Comparison of ENCODE assay signal across 16 cellular contexts in genomic region chr5:132334812-132335211, GRCh38. TPM values are rescaled to one million over a fixed set of nuclear protein-coding genes. Genes with fewer than 3 reads are reported as not detected.
DNase-seq lines count a peak whose midpoint lies in the region; ATAC-seq and TF ChIP-seq lines count a peak whose summit lies in the region.
"Had no signal": no experiment of that assay in that cellular context is flagged by ENCODE, and none has a peak within 500 bp of the region (broad histone marks: within the 10 kb centered on the region; RNA-seq: fewer than 3 reads in every experiment).

No MANE protein-coding gene starts in this region.

- intact Hi-C loops in Calu3 (cut with micrococcal nuclease; ENCODE audit: unreplicated experiment): no loop called here
- intact Hi-C loops in sigmoid colon (cut with DNase I): no loop called here

- no peak for TF ChIP-seq CTCF in Calu3 (IDR thresholded peaks at IDR 0.05; ENCODE audit: unreplicated experiment)
- TF ChIP-seq CTCF in neural progenitor cell (IDR thresholded peaks at IDR 0.05): no peak
- TF ChIP-seq CTCF in sigmoid colon (IDR thresholded peaks at IDR 0.05): no peak

- no peak overlapping the region for H3K9ac ChIP-seq in neural progenitor cell

- H3K9me3 ChIP-seq in neural progenitor cell (ENCODE audit: low read depth) (no peaks in the 10 kb centered on the region), sigmoid colon (no peaks in the 10 kb centered on the region)

- 74 to 76% methylated on average over 3 of the region's 3 CpGs for WGBS in sigmoid colon, 2 donors

- H3K9me3 Mint-ChIP-seq in Calu3 (ENCODE audit: low read depth, unreplicated experiment): no peaks in the 10 kb centered on the region
- H3K9me3 Mint-ChIP-seq in neural progenitor cell: no peaks in the 10 kb centered on the region
- H3K9me3 Mint-ChIP-seq: activated naive CD4-positive, alpha-beta T cell treated with anti-CD3 and anti-CD28 coated beads, Interleukin-2, amount 10 ng/mL, durations not matched to agents 7 days and 5 days; CD14-positive monocyte; stimulated activated naive CD8-positive, alpha-beta T cell treated with anti-CD3 and anti-CD28 coated beads, Interleukin-15, Interleukin-2, amounts not matched to agents 100 ng/mL and 50 ng/mL, for 24 hours had no signal

- ATAC-seq in GM19467 (IDR thresholded peaks at IDR 0.05; ENCODE audit: unreplicated experiment): no peak

- H3K36me3 Mint-ChIP-seq in Calu3 (ENCODE audit: insufficient read depth, unreplicated experiment): peaks cover 6% of the 10 kb centered on the region
- H3K36me3 Mint-ChIP-seq in neural progenitor cell: no peaks in the 10 kb centered on the region
- H3K36me3 Mint-ChIP-seq: activated naive CD4-positive, alpha-beta T cell treated with anti-CD3 and anti-CD28 coated beads, Interleukin-2, amount 10 ng/mL, durations not matched to agents 7 days and 5 days had no signal

- H3K27me3 Mint-ChIP-seq in Calu3 (ENCODE audit: unreplicated experiment) (no peaks in the 10 kb centered on the region), neural progenitor cell (ENCODE audit: insufficient read depth, low read depth) (no peaks in the 10 kb centered on the region)
- H3K27me3 Mint-ChIP-seq: activated naive CD4-positive, alpha-beta T cell treated with anti-CD3 and anti-CD28 coated beads, Interleukin-2, amount 10 ng/mL, durations not matched to agents 7 days and 5 days; stimulated activated naive CD8-positive, alpha-beta T cell treated with anti-CD3 and anti-CD28 coated beads, Interleukin-15, Interleukin-2, amounts not matched to agents 100 ng/mL and 50 ng/mL, for 24 hours had no signal

- no peaks in the 10 kb centered on the region for H3K27me3 ChIP-seq in neural progenitor cell
- no peaks in the 10 kb centered on the region for H3K27me3 ChIP-seq in sigmoid colon

- TF ChIP-seq EP300 in sigmoid colon (IDR thresholded peaks at IDR 0.05): no peak

- H4K20me1 ChIP-seq in neural progenitor cell (ENCODE audit: low read depth): no peaks in the 10 kb centered on the region

- no peak overlapping the region for H2AFZ ChIP-seq in neural progenitor cell (replicated peaks)

- H3K4me1 Mint-ChIP-seq in Calu3 (ENCODE audit: low read depth, unreplicated experiment) (peaks cover 22% of the 10 kb centered on the region), neural progenitor cell (no peaks in the 10 kb centered on the region)
- H3K4me1 Mint-ChIP-seq: CD14-positive monocyte had no signal

- peak; percentile 22 for DNase-seq in A172 (ENCODE audit: low spot score)
- no peak for DNase-seq in Calu3
- peak; percentile 78 for DNase-seq in SW480 (ENCODE audit: low spot score)
- peak; percentile 25 for DNase-seq in iris pigment epithelial cell (ENCODE audit: low read depth)
- DNase-seq in neural progenitor cell (ENCODE audit: low spot score): no peak
- no peak for DNase-seq in stimulated activated CD4-positive, alpha-beta T cell treated with anti-CD3 and anti-CD28 coated beads, Interleukin-4, amount 100 ng/mL, for 4 hours
- no peak for DNase-seq in sigmoid colon
- DNase-seq: activated CD4-positive, alpha-beta T cell treated with anti-CD3 and anti-CD28 coated beads, Interleukin-2, amount 50 U/mL, for 1 hour; activated naive CD4-positive, alpha-beta T cell treated with anti-CD3 and anti-CD28 coated beads, Interleukin-2, amount 10 ng/mL, durations not matched to agents 7 days and 5 days; NCI-H1105; posterior cingulate gyrus; stimulated activated CD4-positive, alpha-beta T cell treated with anti-CD3 and anti-CD28 coated beads, Interleukin-1b, Interleukin-23, amount 100 ng/mL, for 48 hours; SW 1271 had no signal

- H3K27ac Mint-ChIP-seq in Calu3 (ENCODE audit: unreplicated experiment) (peak overlapping the region; percentile 21), neural progenitor cell (no peak overlapping the region)
- H3K27ac Mint-ChIP-seq: activated naive CD4-positive, alpha-beta T cell treated with anti-CD3 and anti-CD28 coated beads, Interleukin-2, amount 10 ng/mL, durations not matched to agents 7 days and 5 days; stimulated activated naive CD8-positive, alpha-beta T cell treated with anti-CD3 and anti-CD28 coated beads, Interleukin-15, Interleukin-2, amounts not matched to agents 100 ng/mL and 50 ng/mL, for 24 hours had no signal

- no peaks in the 10 kb centered on the region for H3K4me1 ChIP-seq in neural progenitor cell
- no peaks in the 10 kb centered on the region for H3K4me1 ChIP-seq in sigmoid colon

- H3K4me3 ChIP-seq in neural progenitor cell (no peak overlapping the region), sigmoid colon (no peak overlapping the region)

- no peaks in the 10 kb centered on the region for H3K79me2 ChIP-seq in neural progenitor cell (ENCODE audit: low read depth)

- CTCF ChIA-PET in Calu3 (lab: Charles Lee): interaction anchor here (2.3 kb wide), 1 partner anchor 41 kb away, joined by 10 read pairs; the partner anchor contains the start of gene SLC22A4

- no peak for TF ChIP-seq POLR2A in sigmoid colon (IDR thresholded peaks at IDR 0.05)

- H3K27ac ChIP-seq in neural progenitor cell (no peak overlapping the region), sigmoid colon (no peak overlapping the region)

- no peaks in the 10 kb centered on the region for H3F3A ChIP-seq in neural progenitor cell (ENCODE audit: low read depth)

- no TSS peak for BruUV-seq in Calu3 (replicated peaks; lab: Mats Ljungman, UMichigan)

- H3K4me2 ChIP-seq in neural progenitor cell: no peak overlapping the region

- H3K36me3 ChIP-seq in neural progenitor cell (no peaks in the 10 kb centered on the region), sigmoid colon (peaks cover 0 to 40% (median 5%) of the 10 kb centered on the region in 4 donors)

- no peak overlapping the region for H3K4me3 Mint-ChIP-seq in Calu3 (ENCODE audit: low read depth, unreplicated experiment)
- no peak overlapping the region for H3K4me3 Mint-ChIP-seq in neural progenitor cell
- H3K4me3 Mint-ChIP-seq: activated naive CD4-positive, alpha-beta T cell treated with anti-CD3 and anti-CD28 coated beads, Interleukin-2, amount 10 ng/mL, durations not matched to agents 7 days and 5 days; CD14-positive monocyte; stimulated activated naive CD8-positive, alpha-beta T cell treated with anti-CD3 and anti-CD28 coated beads, Interleukin-15, Interleukin-2, amounts not matched to agents 100 ng/mL and 50 ng/mL, for 24 hours had no signal

RNA-seq across cellular contexts. Expression of gene SLC22A5, which starts 34.7 kb away (rescaled TPM):
- total RNA-seq in A172 (2014; rRNA removed; shearing (Covaris generic)): 5.7 and 5.9 TPM in 2 replicates
- total RNA-seq in Calu3 (2022): 24.6 and 25.4 TPM in 2 replicates
- 3.1 and 4.3 TPM in 2 replicates for total RNA-seq in neural progenitor cell (ENCODE audit: low replicate concordance)
- total RNA-seq in sigmoid colon: 1 to 10 TPM; 3.6 to 9.9 (median 6.3) TPM
- polyA plus RNA-seq in sigmoid colon: 10 to 100 TPM in 1 of 3 donors, 1 to 10 TPM in 2; 6.0 to 11.9 (median 9.0) TPM

RNA-seq across cellular contexts. Expression of gene SLC22A4, which starts 40.6 kb away (rescaled TPM):
- 4.9 and 5.8 TPM in 2 replicates for total RNA-seq in A172 (2014; rRNA removed; shearing (Covaris generic))
- 3.0 and 3.1 TPM in 2 replicates for total RNA-seq in Calu3 (2022)
- total RNA-seq in neural progenitor cell (ENCODE audit: low replicate concordance): 0.06 and 0.09 TPM in 2 replicates
- 1 to 10 TPM in 2 of 4 donors, under 1 TPM in 2; 0.49 to 3.4 (median 0.95) TPM for total RNA-seq in sigmoid colon
- 1 to 10 TPM in 1 of 3 donors, under 1 TPM in 2; 0.58 to 1.2 (median 0.69) TPM for polyA plus RNA-seq in sigmoid colon

Comparison
In these comparisons a context has a peak if more than half of its experiments do, and no peak if none do; other contexts are left out.
1. DNase-seq: peak in A172 (single experiment), SW480 (single experiment) and iris pigment epithelial cell (single experiment); none in Calu3 (single experiment), neural progenitor cell (single experiment), stimulated activated CD4-positive, alpha-beta T cell treated with anti-CD3 and anti-CD28 coated beads, Interleukin-4, amount 100 ng/mL, for 4 hours (0 of 2) and sigmoid colon (single experiment).